In genomic region chr13:41563501-41564001, GRCh38 we compare ENCODE assay signal across 13 cellular contexts.
DNase-seq lines count a peak whose midpoint lies in the region; ATAC-seq, FAIRE-seq and TF ChIP-seq lines count a peak whose summit lies in the region.
"Had no signal": no experiment of that assay in that cellular context is flagged by ENCODE, and none has a peak within 500 bp of the region (broad histone marks: within the 10 kb centered on the region; RNA-seq: fewer than 3 reads in every experiment).

No MANE protein-coding gene starts in this region.

- peaks cover 4% of the 10 kb centered on the region; the same call in 1 of the 3 replicates for H3K4me1 ChIP-seq in A549
- peaks cover 4% of the 10 kb centered on the region; the same call in 1 of the 2 replicates for H3K4me1 ChIP-seq in PC-3 (ENCODE audit: insufficient read depth, low read length)
- peaks cover 19% of the 10 kb centered on the region for H3K4me1 ChIP-seq in mesenchymal stem cell (ENCODE audit: control insufficient read depth, insufficient read depth, low read depth, low read length)

- TF ChIP-seq POLR2A in A549 (IDR thresholded peaks at IDR 0.05; ENCODE audit: low read length) = no peak

- no peak overlapping the region for H3K4ac ChIP-seq in mesenchymal stem cell (ENCODE audit: low read depth in 1 of 2, low read length in 2 of 2)

- POLR2A ChIA-PET in A549 (lab: Yijun Ruan, JAX) = no interaction called here
- POLR2A ChIA-PET in PC-3 (lab: Charles Lee; ENCODE audit: unreplicated experiment) = no interaction called here

- no peak overlapping the region for H3K27ac Mint-ChIP-seq in immature natural killer cell
- H3K27ac Mint-ChIP-seq: activated CD8-positive, alpha-beta T cell treated with anti-CD3 and anti-CD28 coated beads for 36 hours; activated naive CD4-positive, alpha-beta T cell treated with anti-CD3 and anti-CD28 coated beads for 36 hours; T-helper 17 cell had no signal

- TF ChIP-seq EP300 in A549 (IDR thresholded peaks at IDR 0.05) = no peak

- no peak overlapping the region for H3K18ac ChIP-seq in mesenchymal stem cell (ENCODE audit: low read depth in 1 of 2, low read length in 2 of 2)

- ATAC-seq in A549 (no peak), PC-3 (peak; percentile 18)
- ATAC-seq: activated CD8-positive, alpha-beta T cell treated with anti-CD3 and anti-CD28 coated beads for 36 hours; T-helper 17 cell had no signal

- no peak overlapping the region for H3K4me3 Mint-ChIP-seq in immature natural killer cell
- H3K4me3 Mint-ChIP-seq: activated CD8-positive, alpha-beta T cell treated with anti-CD3 and anti-CD28 coated beads for 36 hours; activated naive CD4-positive, alpha-beta T cell treated with anti-CD3 and anti-CD28 coated beads for 36 hours; T-helper 17 cell had no signal

- H2BK120ac ChIP-seq in mesenchymal stem cell (ENCODE audit: low read depth, low read length) = no peak overlapping the region

- H3F3A ChIP-seq in PC-3 (ENCODE audit: low read length, unreplicated experiment) = no peaks in the 10 kb centered on the region

- H2AFZ ChIP-seq in PC-3 (ENCODE audit: low read length) (no peak overlapping the region), mesenchymal stem cell (ENCODE audit: low read depth, low read length) (no peak overlapping the region)

- peaks cover 0 to 2% (median 1%) of the 10 kb centered on the region in 3 donors for H3K27me3 Mint-ChIP-seq in immature natural killer cell (ENCODE audit: low read depth in 3 of 3)
- H3K27me3 Mint-ChIP-seq: activated CD8-positive, alpha-beta T cell treated with anti-CD3 and anti-CD28 coated beads for 36 hours; T-helper 17 cell had no signal

- no peak overlapping the region for H3K14ac ChIP-seq in mesenchymal stem cell (ENCODE audit: low read length in 2 of 2)

- TF ChIP-seq RAD21 in A549 (conservative IDR thresholded peaks at IDR 0.05 in 1 of 2, IDR thresholded peaks at IDR 0.05 in 1 of 2) = no peak

- H2AK5ac ChIP-seq in mesenchymal stem cell (ENCODE audit: low read length, severe bottlenecking) = peak overlapping the region; percentile 94

- BruUV-seq in PC-3 (replicated peaks; lab: Mats Ljungman, UMichigan) = no TSS peak

- no peak overlapping the region for H3K9ac ChIP-seq in PC-3 (ENCODE audit: low read length)
- H3K9ac ChIP-seq in mesenchymal stem cell (ENCODE audit: low read length) = no peak overlapping the region

- H3K4me2 ChIP-seq in A549 (no peak overlapping the region), PC-3 (ENCODE audit: low read length) (no peak overlapping the region), mesenchymal stem cell (ENCODE audit: low read length, poor library complexity, severe bottlenecking) (no peak overlapping the region)

- no peaks in the 10 kb centered on the region for H3K27me3 ChIP-seq in PC-3 (ENCODE audit: low read length)
- H3K27me3 ChIP-seq in dorsolateral prefrontal cortex = no peaks in the 10 kb centered on the region
- H3K27me3 ChIP-seq in mesenchymal stem cell (ENCODE audit: control insufficient read depth in 1 of 2, insufficient read depth in 1 of 2, low read length in 2 of 2) = no peaks in the 10 kb centered on the region

- H2BK12ac ChIP-seq in mesenchymal stem cell (ENCODE audit: low read length in 2 of 2) = no peak overlapping the region

- DNase-seq in A549 (ENCODE audit: low read depth in 1 of 2, low spot score in 1 of 2) (peak in 1 of 2 experiments; percentile 13), PC-3 (peak; percentile 30), dorsolateral prefrontal cortex (peak in 1 of 10 donors; percentile 52), mesenchymal stem cell (peak; percentile 78), RPMI8226 (no peak), NCI-H2029 (lab: John Stamatoyannopoulos, UW) (no peak), immature natural killer cell (no peak)
- DNase-seq in NK-92 treated with Interleukin-12 subunit alpha and Interleukin-12 subunit beta, amount 100 ng/mL, for 24 hours (lab: John Stamatoyannopoulos, UW) = no peak
- DNase-seq: activated CD8-positive, alpha-beta T cell treated with anti-CD3 and anti-CD28 coated beads for 36 hours; activated naive CD4-positive, alpha-beta T cell treated with anti-CD3 and anti-CD28 coated beads for 36 hours; AML-193; Kasumi-1; T-helper 17 cell had no signal

- intact Hi-C loops in PC-3 (cut with micrococcal nuclease) (no loop called here), dorsolateral prefrontal cortex (cut with DNase I) (loop anchor here (1.0 to 10.0 kb wide), 5 partner anchors 16 to 105 kb away; no protein-coding TSS in a partner anchor)

- peaks cover 7 to 11% (median 10%) of the 10 kb centered on the region in 3 donors for H3K36me3 Mint-ChIP-seq in immature natural killer cell

- H3K4me1 Mint-ChIP-seq in immature natural killer cell = no peaks in the 10 kb centered on the region
- H3K4me1 Mint-ChIP-seq: T-helper 17 cell had no signal

- no peaks in the 10 kb centered on the region for H3K9me3 Mint-ChIP-seq in immature natural killer cell
- H3K9me3 Mint-ChIP-seq: activated CD8-positive, alpha-beta T cell treated with anti-CD3 and anti-CD28 coated beads for 36 hours; activated naive CD4-positive, alpha-beta T cell treated with anti-CD3 and anti-CD28 coated beads for 36 hours had no signal

- no peaks in the 10 kb centered on the region for H3K79me2 ChIP-seq in PC-3 (ENCODE audit: low read length)

- TF ChIP-seq CTCF in A549 (IDR thresholded peaks at IDR 0.05) (no peak), PC-3 (conservative IDR thresholded peaks at IDR 0.05; ENCODE audit: low read depth, low read length) (no peak), dorsolateral prefrontal cortex (IDR thresholded peaks at IDR 0.05 in 54 of 56, conservative IDR thresholded peaks at IDR 0.05 in 2 of 56; ENCODE audit: low read depth in 1 of 56, partially characterized antibody in 56 of 56) (no peak)

- H3K4me3 ChIP-seq in A549 (no peak overlapping the region), PC-3 (ENCODE audit: low read length) (no peak overlapping the region), dorsolateral prefrontal cortex (peak overlapping the region in 1 of 59 donors; percentile 1), mesenchymal stem cell (ENCODE audit: insufficient read depth in 1 of 2, low read depth in 1 of 2, low read length in 2 of 2) (no peak overlapping the region)

- H3K36me3 ChIP-seq in PC-3 (ENCODE audit: low read depth, low read length) (0 out of 2 replicates have a peak, but pooled peaks cover 3% of the 10 kb centered on the region), mesenchymal stem cell (ENCODE audit: control insufficient read depth in 1 of 2, insufficient read depth in 2 of 2, low read depth in 1 of 2, low read length in 2 of 2) (peaks cover 0 to 8% of the 10 kb centered on the region in 2 experiments)

- 64% methylated on average over 5 of the region's 5 CpGs for WGBS in A549 (ENCODE audit: missing lambda C conversion rate)
- WGBS in mesenchymal stem cell = 17% methylated on average over 5 of the region's 5 CpGs

- H4K20me1 ChIP-seq in PC-3 (ENCODE audit: low read length) = no peaks in the 10 kb centered on the region

- no peak overlapping the region for H2BK15ac ChIP-seq in mesenchymal stem cell (ENCODE audit: low read depth, poor library complexity, severe bottlenecking)

- CTCF ChIA-PET in A549 (lab: Yijun Ruan, JAX) = interaction anchor here (1.0 to 1.1 kb wide), 2 partner anchors 35 to 105 kb away, joined by 4 read pairs; no protein-coding TSS in a partner anchor
- CTCF ChIA-PET in PC-3 (lab: Charles Lee) = no interaction called here

- H3K79me1 ChIP-seq in mesenchymal stem cell (replicated peaks; ENCODE audit: low read length, poor library complexity, severe bottlenecking) = no peaks in the 10 kb centered on the region

- no peaks in the 10 kb centered on the region for H3K9me2 ChIP-seq in PC-3 (replicated peaks; ENCODE audit: low read length)

- FAIRE-seq in A549 (lab: Jason Lieb, UNC) = no peak

- H3K9me3 ChIP-seq in A549 (no peaks in the 10 kb centered on the region), PC-3 (ENCODE audit: low read length) (no peaks in the 10 kb centered on the region), mesenchymal stem cell (ENCODE audit: control insufficient read depth, low read length) (no peaks in the 10 kb centered on the region)

- no peak overlapping the region for H3K23ac ChIP-seq in mesenchymal stem cell (ENCODE audit: low read length in 2 of 2)

- H2BK5ac ChIP-seq in mesenchymal stem cell (ENCODE audit: low read depth, low read length, poor library complexity, severe bottlenecking) = peak overlapping the region; percentile 24

- H4K91ac ChIP-seq in mesenchymal stem cell (ENCODE audit: low read length) = no peak overlapping the region

- no peak overlapping the region for H4K8ac ChIP-seq in mesenchymal stem cell (ENCODE audit: low read length)

- H3K27ac ChIP-seq in A549 = no peak overlapping the region
- no peak overlapping the region for H3K27ac ChIP-seq in PC-3 (ENCODE audit: low read length)
- peak overlapping the region; percentile 85 to 100 (median 98) for H3K27ac ChIP-seq in dorsolateral prefrontal cortex
- peak overlapping the region; percentile 87 for H3K27ac ChIP-seq in mesenchymal stem cell (ENCODE audit: low read length, poor library complexity, severe bottlenecking)

TF ChIP-seq in A549, 52 proteins besides CTCF, POLR2A, EP300 and RAD21:
- TF ChIP-seq FOSL2 (IDR thresholded peaks at IDR 0.05) (no peak), FOSL2 (CRISPR knock-in tag; IDR thresholded peaks at IDR 0.05) (peak; percentile 27; the same call in 1 of the 2 replicates), TP53 (CRISPR knock-in tag; IDR thresholded peaks at IDR 0.05) (no peak), MAFK (IDR thresholded peaks at IDR 0.05; ENCODE audit: partially characterized antibody) (peak; percentile 18), ESRRA (IDR thresholded peaks at IDR 0.05; ENCODE audit: borderline replicate concordance, low read length) (no peak), NPAS2 (CRISPR knock-in tag; IDR thresholded peaks at IDR 0.05; ENCODE audit: borderline replicate concordance) (no peak)

Comparison
In these comparisons a context has a peak if more than half of its experiments do, and no peak if none do; other contexts are left out.
1. DNase-seq: peak in PC-3 (single experiment) and mesenchymal stem cell (single experiment); none in RPMI8226 (single experiment), NCI-H2029 (single experiment), NK-92 treated with Interleukin-12 subunit alpha and Interleukin-12 subunit beta, amount 100 ng/mL, for 24 hours (single experiment) and immature natural killer cell (0 of 3).
2. H3K27ac ChIP-seq: peak in dorsolateral prefrontal cortex (59 of 59) and mesenchymal stem cell (single experiment); none in A549 (0 of 2) and PC-3 (single experiment).